In genomic region chr6:88899569-88900316, GRCh38 we compare ENCODE assay signal across 1 cellular context.
TF ChIP-seq lines count a peak whose summit lies in the region.

No MANE protein-coding gene starts in this region.

TF ChIP-seq in GM23338, 12 proteins besides CTCF, POLR2A, EP300 and RAD21 (continued from another document):
- TF ChIP-seq ZNF462 (CRISPR knock-in tag; IDR thresholded peaks at IDR 0.05) (no peak), ZNF114 (CRISPR knock-in tag; IDR thresholded peaks at IDR 0.05) (no peak), POLR2AphosphoS5 (IDR thresholded peaks at IDR 0.05; ENCODE audit: low read depth) (no peak), STAT1 (IDR thresholded peaks at IDR 0.05; ENCODE audit: unreplicated experiment) (no peak)
